ENCODE assay signal across 27 cellular contexts in the genomic region with DNA sequence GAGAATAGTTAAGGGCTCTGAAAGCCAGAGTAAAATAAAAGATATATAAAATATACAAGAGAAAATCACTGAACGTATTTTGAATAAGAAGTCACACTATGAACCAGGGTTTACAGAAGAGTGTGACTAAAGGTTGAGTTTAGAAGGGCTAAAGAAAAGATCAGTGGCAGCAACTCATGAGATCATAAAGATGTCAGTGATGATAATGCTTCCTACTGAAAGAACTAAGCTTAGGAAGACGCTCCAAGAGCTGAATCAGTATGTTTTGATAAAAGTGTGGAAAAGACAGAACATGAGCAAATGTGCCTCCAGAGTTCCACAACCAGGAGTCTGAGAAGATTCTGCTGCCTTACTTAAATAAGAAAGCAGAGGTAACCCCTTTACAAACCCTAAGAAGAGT.
"Had no signal": no experiment of that assay in that cellular context is flagged by ENCODE, and none has a peak within 500 bp of the region (broad histone marks: within the 10 kb centered on the region; RNA-seq: fewer than 3 reads in every experiment).

No MANE protein-coding gene starts in this region.

- ATAC-seq: left cardiac atrium; left lung; lower lobe of right lung; naive thymus-derived CD8-positive, alpha-beta T cell; right lobe of liver; stimulated activated naive B cell treated with anti-CD40 and anti-IgM and Interleukin-4, amounts not matched to agents 10 μg/mL and 1 μg/mL and 100 μg/mL, for 72 hours; stimulated activated naive CD8-positive, alpha-beta T cell treated with anti-CD3 and anti-CD28 coated beads, Interleukin-15, Interleukin-2, amounts not matched to agents 100 U/mL and 50 U/mL, for 24 hours had no signal

- H3K27me3 ChIP-seq: left lung, neural progenitor cell, neutrophil, ovary, right atrium auricular region, right lobe of liver, stomach, testis, thyroid gland, transverse colon, upper lobe of left lung, vagina had no signal

- H3K4me1 ChIP-seq: left lung, lower lobe of right lung, right atrium auricular region, right lobe of liver, testis, thyroid gland, upper lobe of left lung had no signal

- H2AFZ ChIP-seq: neural progenitor cell had no signal

- H3K4me3 ChIP-seq: left lung, lower lobe of right lung, neural progenitor cell, ovary, right atrium auricular region, right lobe of liver, skin epidermis, stomach, testis, thyroid gland, transverse colon, upper lobe of left lung, vagina had no signal

- DNase-seq: hippocampal formation; kidney glomerular epithelial cell; left cardiac atrium; left lung; lower lobe of right lung; mammary epithelial cell; mesenchymal stem cell; naive thymus-derived CD8-positive, alpha-beta T cell; occipital lobe; ovary; right lobe of liver; stimulated activated CD4-positive, alpha-beta T cell treated with anti-CD3 and anti-CD28 coated beads, Interleukin-12 subunit alpha, Interleukin-12 subunit beta, amount 100 ng/mL, for 4 hours; stimulated activated CD4-positive, alpha-beta T cell treated with anti-CD3 and anti-CD28 coated beads, Interleukin-15, amount 100 ng/mL, for 24 hours; stimulated activated CD4-positive, alpha-beta T cell treated with anti-CD3 and anti-CD28 coated beads, Interleukin-2, amount 100 ng/mL, for 24 hours; stimulated activated CD4-positive, alpha-beta T cell treated with anti-CD3 and anti-CD28 coated beads, Interleukin-4, amount 100 ng/mL, for 1 hour; stimulated activated naive B cell treated with anti-CD40 and anti-IgM and Interleukin-4, amounts not matched to agents 10 μg/mL and 1 μg/mL and 100 μg/mL, for 72 hours; stimulated activated naive CD8-positive, alpha-beta T cell treated with anti-CD3 and anti-CD28 coated beads, Interleukin-15, Interleukin-2, amounts not matched to agents 100 U/mL and 50 U/mL, for 24 hours; stomach; testis; thyroid gland; transverse colon; upper lobe of left lung had no signal

- H3K9ac ChIP-seq: neural progenitor cell had no signal

- H3K9me3 ChIP-seq: left lung, lower lobe of right lung, neutrophil, ovary, right atrium auricular region, right lobe of liver, stomach, testis, thyroid gland, transverse colon, upper lobe of left lung, vagina had no signal

- H3K27ac ChIP-seq: left lung, lower lobe of right lung, neural progenitor cell, neutrophil, ovary, right atrium auricular region, right lobe of liver, skin epidermis, stomach, testis, thyroid gland, transverse colon, upper lobe of left lung, vagina had no signal

- H3K4me2 ChIP-seq: neural progenitor cell had no signal

- H3K36me3 ChIP-seq: neural progenitor cell, neutrophil, ovary, right lobe of liver had no signal
